8 cellular contexts compared by ENCODE assay signal in genomic region chr1:78619803-78620579, GRCh38. TPM values are rescaled to one million over a fixed set of nuclear protein-coding genes. Genes with fewer than 3 reads are reported as not detected.
DNase-seq lines count a peak whose midpoint lies in the region; ATAC-seq and TF ChIP-seq lines count a peak whose summit lies in the region.

TSS of gene IFI44L (plus strand) at chr1:78620448. CDS start at chr1:78627916, 7,468 bp downstream.

- peaks cover 34 to 59% (median 51%) of the 10 kb centered on the region in 3 donors for H3K4me1 Mint-ChIP-seq in naive B cell
- peaks cover 67% of the 10 kb centered on the region for H3K4me1 Mint-ChIP-seq in stimulated activated naive CD8-positive, alpha-beta T cell treated with anti-CD3 and anti-CD28 coated beads, Interleukin-15, amount 100 ng/mL, for 72 hours

- H3K9me3 Mint-ChIP-seq in naive B cell = no peaks in the 10 kb centered on the region
- no peaks in the 10 kb centered on the region for H3K9me3 Mint-ChIP-seq in stimulated activated naive CD8-positive, alpha-beta T cell treated with anti-CD3 and anti-CD28 coated beads, Interleukin-15, amount 100 ng/mL, for 72 hours

- peak within 1 kb of the TSS in 57 of 59 donors; percentile 1 to 83 (median 72) for H3K27ac ChIP-seq in dorsolateral prefrontal cortex

- TF ChIP-seq CTCF in dorsolateral prefrontal cortex (IDR thresholded peaks at IDR 0.05 in 54 of 56, conservative IDR thresholded peaks at IDR 0.05 in 2 of 56; ENCODE audit: low read depth in 1 of 56, partially characterized antibody in 56 of 56) = peak in 3 of 56 donors; percentile 11 to 17 (median 16)

- no peaks in the 10 kb centered on the region for H3K27me3 Mint-ChIP-seq in naive B cell
- no peaks in the 10 kb centered on the region for H3K27me3 Mint-ChIP-seq in stimulated activated naive CD8-positive, alpha-beta T cell treated with anti-CD3 and anti-CD28 coated beads, Interleukin-15, amount 100 ng/mL, for 72 hours

- intact Hi-C loops in dorsolateral prefrontal cortex (cut with DNase I) = loop anchor here (2.0 to 5.0 kb wide), 3 partner anchors 52 to 478 kb away; no protein-coding TSS in a partner anchor

- H3K36me3 Mint-ChIP-seq in naive B cell = no peaks in the 10 kb centered on the region

- peak; percentile 69 for DNase-seq in activated CD4-positive, alpha-beta T cell treated with anti-CD3 and anti-CD28 coated beads for 48 hours
- DNase-seq in dorsolateral prefrontal cortex (no peak), naive B cell (peak; percentile 29), NCI-H146 (lab: John Stamatoyannopoulos, UW) (no peak), SIG-M5 (lab: John Stamatoyannopoulos, UW) (no peak)
- peak; percentile 45 to 69 for DNase-seq in stimulated activated naive CD8-positive, alpha-beta T cell treated with anti-CD3 and anti-CD28 coated beads, Interleukin-15, amount 100 ng/mL, for 72 hours

- H3K27ac Mint-ChIP-seq in naive B cell = peak within 1 kb of the TSS; percentile 21 to 96 (median 91)
- H3K27ac Mint-ChIP-seq in stimulated activated naive CD8-positive, alpha-beta T cell treated with anti-CD3 and anti-CD28 coated beads, Interleukin-15, amount 100 ng/mL, for 72 hours = peak within 1 kb of the TSS; percentile 66 to 72

- H3K27me3 ChIP-seq in dorsolateral prefrontal cortex = no peaks in the 10 kb centered on the region

- peak within 1 kb of the TSS; percentile 67 to 94 (median 84) for H3K4me3 Mint-ChIP-seq in naive B cell
- peak within 1 kb of the TSS; percentile 49 to 87 for H3K4me3 Mint-ChIP-seq in stimulated activated naive CD8-positive, alpha-beta T cell treated with anti-CD3 and anti-CD28 coated beads, Interleukin-15, amount 100 ng/mL, for 72 hours

- peak within 1 kb of the TSS; percentile 1 to 63 (median 43) for H3K4me3 ChIP-seq in dorsolateral prefrontal cortex

- peak; percentile 55 for ATAC-seq in GM19324 (IDR thresholded peaks at IDR 0.05; ENCODE audit: low FRiP score, unreplicated experiment)
- ATAC-seq in HG03442 (IDR thresholded peaks at IDR 0.05; ENCODE audit: unreplicated experiment) = peak; percentile 27
- peak; percentile 29 to 53 for ATAC-seq in naive B cell (ENCODE audit: low read depth in 2 of 2)
- peak; percentile 56 for ATAC-seq in stimulated activated naive CD8-positive, alpha-beta T cell treated with anti-CD3 and anti-CD28 coated beads, Interleukin-15, amount 100 ng/mL, for 72 hours

RNA-seq across cellular contexts. Expression of gene IFI44L, which starts in this region (rescaled TPM):
- total RNA-seq in dorsolateral prefrontal cortex = 100 to 1,000 TPM in 3 of 120 experiments, 10 to 100 TPM in 57, 1 to 10 TPM in 59, under 1 TPM in 1; 0.70 to 185 (median 10.2) TPM
- 10 to 100 TPM in 2 of 6 donors, 1 to 10 TPM in 4; 5.1 to 25.9 (median 5.6) TPM for polyA plus RNA-seq in naive B cell (ENCODE audit: low read depth in 6 of 6)

Comparison
In these comparisons a context has a peak if more than half of its experiments do, and no peak if none do; other contexts are left out.
1. DNase-seq: peak in activated CD4-positive, alpha-beta T cell treated with anti-CD3 and anti-CD28 coated beads for 48 hours (single experiment), naive B cell (single experiment) and stimulated activated naive CD8-positive, alpha-beta T cell treated with anti-CD3 and anti-CD28 coated beads, Interleukin-15, amount 100 ng/mL, for 72 hours (2 of 2); none in dorsolateral prefrontal cortex (0 of 10), NCI-H146 (single experiment) and SIG-M5 (single experiment).
2. Peak in every context shown above with its lines, with median percentiles within 50 percentile points of each other: ATAC-seq.